ENCODE assay signal across 22 cellular contexts in genomic region chr17:72095316-72095715, GRCh38. TPM values are rescaled to one million over a fixed set of nuclear protein-coding genes. Genes with fewer than 3 reads are reported as not detected.
DNase-seq lines count a peak whose midpoint lies in the region; FAIRE-seq and TF ChIP-seq lines count a peak whose summit lies in the region.
"Had no signal": no experiment of that assay in that cellular context is flagged by ENCODE, and none has a peak within 500 bp of the region (broad histone marks: within the 10 kb centered on the region; RNA-seq: fewer than 3 reads in every experiment).

No MANE protein-coding gene starts in this region.

- H3K4me3 ChIP-seq in coronary artery (no peak overlapping the region), endodermal cell (ENCODE audit: low read length) (no peak overlapping the region), neuronal stem cell (ENCODE audit: low read length in 2 of 2) (no peak overlapping the region)
- H3K4me3 ChIP-seq: A549; BLaER1 treated with 17β-estradiol and CSF1 and Interleukin-3, amounts not matched to agents 10 nM and 100 nM had no signal

- no peak overlapping the region for H3K18ac ChIP-seq in neuronal stem cell (ENCODE audit: low read length)

- H3K4me1 ChIP-seq in endodermal cell (ENCODE audit: control insufficient read depth, insufficient read depth, low read length), result no peaks in the 10 kb centered on the region
- no peaks in the 10 kb centered on the region for H3K4me1 ChIP-seq in neuronal stem cell (ENCODE audit: control insufficient read depth in 2 of 2, insufficient read depth in 1 of 2, low read depth in 1 of 2, low read length in 2 of 2)
- H3K4me1 ChIP-seq: A549; BLaER1 treated with 17β-estradiol and CSF1 and Interleukin-3, amounts not matched to agents 10 nM and 100 nM had no signal

- H3K27me3 ChIP-seq in endodermal cell (ENCODE audit: control insufficient read depth, insufficient read depth, low read length, poor library complexity, severe bottlenecking) (no peaks in the 10 kb centered on the region), neuronal stem cell (ENCODE audit: control insufficient read depth in 3 of 3, insufficient read depth in 3 of 3, low read depth in 1 of 3, low read length in 3 of 3) (no peaks in the 10 kb centered on the region)
- H3K27me3 ChIP-seq: BLaER1 treated with 17β-estradiol and CSF1 and Interleukin-3, amounts not matched to agents 10 nM and 100 nM had no signal

- no peak overlapping the region for H2AFZ ChIP-seq in neuronal stem cell (ENCODE audit: low read length)

- H3K14ac ChIP-seq in neuronal stem cell (ENCODE audit: low read length), result no peak overlapping the region

- no peak overlapping the region for H3K4me2 ChIP-seq in neuronal stem cell (ENCODE audit: insufficient read depth, low read length, poor library complexity, severe bottlenecking)
- H3K4me2 ChIP-seq: A549; BLaER1 treated with 17β-estradiol and CSF1 and Interleukin-3, amounts not matched to agents 10 nM and 100 nM had no signal

- no peak overlapping the region for H4K91ac ChIP-seq in neuronal stem cell (ENCODE audit: low read depth, low read length, poor library complexity)

- TF ChIP-seq CTCF in coronary artery (IDR thresholded peaks at IDR 0.05), result no peak
- no peak for TF ChIP-seq CTCF in endodermal cell (conservative IDR thresholded peaks at IDR 0.05)

- no peak overlapping the region for H2BK15ac ChIP-seq in neuronal stem cell (ENCODE audit: low read length)

- H3K4me1 Mint-ChIP-seq in endodermal cell, result no peaks in the 10 kb centered on the region
- H3K4me1 Mint-ChIP-seq: B cell had no signal

- H3K4ac ChIP-seq in neuronal stem cell (ENCODE audit: low read length), result no peak overlapping the region

- H2BK120ac ChIP-seq in neuronal stem cell (ENCODE audit: low read depth, low read length), result no peak overlapping the region

- FAIRE-seq in urothelium cell line (lab: Jason Lieb, UNC), result peak; percentile 9
- FAIRE-seq: A549, D721Med, G401.6, GM12891 had no signal

- H2BK12ac ChIP-seq in neuronal stem cell (ENCODE audit: low read length), result no peak overlapping the region

- no peaks in the 10 kb centered on the region for H3K79me1 ChIP-seq in neuronal stem cell (ENCODE audit: low read depth, low read length)

- no peak overlapping the region for H4K8ac ChIP-seq in neuronal stem cell (ENCODE audit: low read depth, low read length)

- H3K36me3 ChIP-seq in endodermal cell (ENCODE audit: control insufficient read depth, insufficient read depth, low read length) (no peaks in the 10 kb centered on the region), neuronal stem cell (replicated peaks in 1 of 2; ENCODE audit: control insufficient read depth in 2 of 2, insufficient read depth in 2 of 2, low read length in 2 of 2) (no peaks in the 10 kb centered on the region)
- H3K36me3 ChIP-seq: BLaER1 treated with 17β-estradiol and CSF1 and Interleukin-3, amounts not matched to agents 10 nM and 100 nM had no signal

- peaks cover 39% of the 10 kb centered on the region for H3K27me3 Mint-ChIP-seq in endodermal cell (ENCODE audit: insufficient read depth)
- H3K27me3 Mint-ChIP-seq: B cell; CD4-positive, alpha-beta T cell had no signal

- DNase-seq in coronary artery (ENCODE audit: low spot score) (peak; percentile 31), endodermal cell (peak; percentile 29), neuronal stem cell (ENCODE audit: low spot score) (no peak), urothelium cell line (ENCODE audit: low spot score) (no peak), dermis blood vessel endothelial cell (no peak), KG1 (lab: John Stamatoyannopoulos, UW) (no peak)
- no peak for DNase-seq in stimulated activated CD4-positive, alpha-beta T cell treated with anti-CD3 and anti-CD28 coated beads, Interleukin-4, amount 100 ng/mL, for 1 hour
- DNase-seq: AML-193; Caco-2; Calu3; CD4-positive, alpha-beta T cell; CD8-positive, alpha-beta T cell; DMS79 treated with DMSO at 0.1 percent for 48 hours; GF-D8 had no signal

- WGBS in endodermal cell (ENCODE audit: insufficient coverage in 1 of 2, insufficient read length in 1 of 2), 2 experiments, result 96% methylated on average over 4 of the region's 4 CpGs; no CpG with 5 or more reads in 1 of the 2 experiments
- no CpG with 5 or more reads among the region's 4 CpGs for WGBS in neuronal stem cell (ENCODE audit: extremely low coverage in 2 of 2, insufficient read length in 2 of 2, insufficient replicate concordance in 1 of 2), 2 donors

- H3K9ac ChIP-seq in endodermal cell (ENCODE audit: extremely low read depth, low read length, poor library complexity, severe bottlenecking) (no peak overlapping the region), neuronal stem cell (ENCODE audit: low read depth, low read length, poor library complexity) (no peak overlapping the region)
- H3K9ac ChIP-seq: BLaER1 treated with 17β-estradiol and CSF1 and Interleukin-3, amounts not matched to agents 10 nM and 100 nM had no signal

- H3K9me3 Mint-ChIP-seq in endodermal cell, result no peaks in the 10 kb centered on the region

- H3K36me3 Mint-ChIP-seq in endodermal cell (ENCODE audit: low read depth), result no peaks in the 10 kb centered on the region
- H3K36me3 Mint-ChIP-seq: CD8-positive, alpha-beta T cell had no signal

- H3K27ac ChIP-seq in coronary artery (no peak overlapping the region), endodermal cell (ENCODE audit: low read depth, low read length) (no peak overlapping the region), neuronal stem cell (replicated peaks; ENCODE audit: low read length) (no peak overlapping the region)
- H3K27ac ChIP-seq: 22Rv1; A549; BLaER1 treated with 17β-estradiol and CSF1 and Interleukin-3, amounts not matched to agents 10 nM and 100 nM; C4-2B had no signal

- H3K9me3 ChIP-seq in endodermal cell (ENCODE audit: control insufficient read depth, low read length), result no peaks in the 10 kb centered on the region
- H3K9me3 ChIP-seq in neuronal stem cell (replicated peaks in 1 of 2; ENCODE audit: control insufficient read depth in 2 of 2, insufficient read depth in 1 of 2, low read depth in 1 of 2, low read length in 2 of 2), result no peaks in the 10 kb centered on the region
- H3K9me3 ChIP-seq: Caco-2 had no signal

- H2BK5ac ChIP-seq in neuronal stem cell (ENCODE audit: low read length), result peak overlapping the region; percentile 25

- H3K27ac Mint-ChIP-seq in endodermal cell, result no peak overlapping the region
- H3K27ac Mint-ChIP-seq: B cell; CD4-positive, alpha-beta T cell; CD8-positive, alpha-beta T cell had no signal

- H2AK5ac ChIP-seq in neuronal stem cell (ENCODE audit: low read depth, low read length), result no peak overlapping the region

- H3K4me3 Mint-ChIP-seq in endodermal cell, result no peak overlapping the region
- H3K4me3 Mint-ChIP-seq: B cell; CD4-positive, alpha-beta T cell; CD8-positive, alpha-beta T cell had no signal

- no peak overlapping the region for H3K23ac ChIP-seq in neuronal stem cell (ENCODE audit: low read depth, low read length, poor library complexity)

RNA-seq across cellular contexts. Expression of gene SOX9, which starts 25.5 kb away (rescaled TPM):
- total RNA-seq in endodermal cell, result 1 to 10 TPM in 1 of 2 donors, under 1 TPM in 1; 0.46 to 1.3 TPM
- 35.3 TPM for polyA plus RNA-seq in endodermal cell (2013, experiment 1 of 2)
- polyA plus RNA-seq in endodermal cell (2013, experiment 2 of 2), result 32.2 TPM
- polyA plus RNA-seq in neuronal stem cell (2013, experiment 1 of 2), result 65.2 TPM
- polyA plus RNA-seq in neuronal stem cell (2013, experiment 2 of 2), result 69.2 TPM
- 0.17 TPM in 1 of 2 replicates, not detected in the other for total RNA-seq in dermis blood vessel endothelial cell
- total RNA-seq: B cell; CD4-positive, alpha-beta T cell; CD8-positive, alpha-beta T cell had no signal

Comparison
In these comparisons a context has a peak if more than half of its experiments do, and no peak if none do; other contexts are left out.
1. DNase-seq: peak in coronary artery (single experiment) and endodermal cell (single experiment); none in neuronal stem cell (single experiment), urothelium cell line (single experiment), stimulated activated CD4-positive, alpha-beta T cell treated with anti-CD3 and anti-CD28 coated beads, Interleukin-4, amount 100 ng/mL, for 1 hour (single experiment), dermis blood vessel endothelial cell (single experiment) and KG1 (single experiment).